15 cellular contexts compared by ENCODE assay signal in the genomic region with DNA sequence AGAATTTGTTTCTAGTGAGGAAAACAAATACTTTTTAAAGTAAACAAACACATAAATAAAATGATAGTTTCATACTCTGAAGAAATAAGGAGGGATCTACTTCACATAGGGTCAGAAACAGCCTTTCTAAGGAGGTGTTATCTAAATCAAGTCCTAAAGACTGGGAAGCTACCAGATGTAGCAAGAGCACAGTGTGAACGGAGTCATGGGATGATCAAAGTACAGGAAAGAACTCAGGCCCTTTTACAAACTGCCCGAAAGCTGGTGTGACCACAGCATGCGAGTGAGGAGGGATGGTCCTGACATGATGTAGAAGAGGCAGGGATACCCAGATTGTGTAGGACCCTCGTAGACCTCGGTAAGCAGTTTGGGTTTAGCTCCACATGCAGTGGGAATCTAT.
DNase-seq lines count a peak whose midpoint lies in the region; ATAC-seq and TF ChIP-seq lines count a peak whose summit lies in the region.
"Had no signal": no experiment of that assay in that cellular context is flagged by ENCODE, and none has a peak within 500 bp of the region (broad histone marks: within the 10 kb centered on the region; RNA-seq: fewer than 3 reads in every experiment).

No MANE protein-coding gene starts in this region.

- peak; percentile 13 for DNase-seq in H7
- peak; percentile 12 for DNase-seq in fibroblast of villous mesenchyme (ENCODE audit: low read depth)
- DNase-seq in left lobe of liver (ENCODE audit: low spot score): no peak
- no peak for DNase-seq in central memory CD4-positive, alpha-beta T cell
- DNase-seq in medulla oblongata (ENCODE audit: extremely low spot score): no peak
- DNase-seq: C1 segment of cervical spinal cord; CD4-positive, CD25-positive, alpha-beta regulatory T cell; CD8-positive, alpha-beta memory T cell; COR-L47; DMS 273 treated with DMSO at 0.1 percent for 48 hours; DMS53; DND-41; EL had no signal

- no peak for TF ChIP-seq CTCF in fibroblast of villous mesenchyme (IDR thresholded peaks at IDR 0.05; ENCODE audit: insufficient read depth, low read depth, low read length)

- H3K36me3 ChIP-seq in H7 (replicated peaks; ENCODE audit: control insufficient read depth, insufficient read depth, low read length): no peaks in the 10 kb centered on the region
- H3K36me3 ChIP-seq: HAP-1 had no signal

- no peak overlapping the region for H3K4me3 ChIP-seq in H7 (ENCODE audit: insufficient read depth, low read depth, low read length)
- H3K4me3 ChIP-seq in fibroblast of villous mesenchyme (ENCODE audit: low read depth, low read length): no peak overlapping the region
- H3K4me3 ChIP-seq: HAP-1 had no signal

- peak; percentile 51 for ATAC-seq in left lobe of liver
- ATAC-seq in HG02970 (IDR thresholded peaks at IDR 0.05; ENCODE audit: low FRiP score, unreplicated experiment): no peak

- no peaks in the 10 kb centered on the region for H3K27me3 ChIP-seq in H7 (ENCODE audit: control insufficient read depth, insufficient read depth, low read length)

Comparison
In these comparisons a context has a peak if more than half of its experiments do, and no peak if none do; other contexts are left out.
1. DNase-seq: peak in H7 (single experiment) and fibroblast of villous mesenchyme (single experiment); none in left lobe of liver (single experiment), central memory CD4-positive, alpha-beta T cell (single experiment) and medulla oblongata (single experiment).